Comparison of ENCODE assay signal across 8 cellular contexts in genomic region chr1:223129229-223129851, GRCh38. TPM values are rescaled to one million over a fixed set of nuclear protein-coding genes. Genes with fewer than 3 reads are reported as not detected.
DNase-seq lines count a peak whose midpoint lies in the region; ATAC-seq and FAIRE-seq lines count a peak whose summit lies in the region.

No MANE protein-coding gene starts in this region.

- DNase-seq in HTR-8/SVneo (ENCODE audit: insufficient read length, low spot score): peak; percentile 62
- DNase-seq in activated CD4-positive, alpha-beta T cell treated with anti-CD3 and anti-CD28 coated beads, Interleukin-2, amount 50 U/mL, for 48 hours: peak; percentile 79 to 81
- peak; percentile 51 for DNase-seq in effector CD8-positive, alpha-beta T cell (lab: John Stamatoyannopoulos, UW)
- peak; percentile 94 for DNase-seq in mesenteric fat pad (ENCODE audit: low spot score)
- peak; percentile 59 to 62 for DNase-seq in stimulated activated CD8-positive, alpha-beta memory T cell treated with anti-CD3 and anti-CD28 coated beads, Interleukin-2, amount 100 ng/mL, for 48 hours (ENCODE audit: low read depth in 2 of 2)
- no peak for DNase-seq in pons (ENCODE audit: low spot score)
- DNase-seq in NCI-H187 treated with DMSO at 0.1 percent for 48 hours (lab: John Stamatoyannopoulos, UW): no peak

- ATAC-seq in GM18511 (IDR thresholded peaks at IDR 0.05; ENCODE audit: unreplicated experiment): peak; percentile 76

- no peak for FAIRE-seq in HTR-8/SVneo (lab: Jason Lieb, UNC)

RNA-seq across cellular contexts. Expression of gene TLR5, which starts 13.7 kb away (rescaled TPM):
- 10.5 TPM for total RNA-seq in mesenteric fat pad

Comparison
In these comparisons a context has a peak if more than half of its experiments do, and no peak if none do; other contexts are left out.
1. DNase-seq: peak in HTR-8/SVneo (single experiment), activated CD4-positive, alpha-beta T cell treated with anti-CD3 and anti-CD28 coated beads, Interleukin-2, amount 50 U/mL, for 48 hours (2 of 2), effector CD8-positive, alpha-beta T cell (single experiment), mesenteric fat pad (single experiment) and stimulated activated CD8-positive, alpha-beta memory T cell treated with anti-CD3 and anti-CD28 coated beads, Interleukin-2, amount 100 ng/mL, for 48 hours (2 of 2); none in pons (single experiment) and NCI-H187 treated with DMSO at 0.1 percent for 48 hours (single experiment).